Comparison of ENCODE assay signal across 1 cellular context in the genomic region with DNA sequence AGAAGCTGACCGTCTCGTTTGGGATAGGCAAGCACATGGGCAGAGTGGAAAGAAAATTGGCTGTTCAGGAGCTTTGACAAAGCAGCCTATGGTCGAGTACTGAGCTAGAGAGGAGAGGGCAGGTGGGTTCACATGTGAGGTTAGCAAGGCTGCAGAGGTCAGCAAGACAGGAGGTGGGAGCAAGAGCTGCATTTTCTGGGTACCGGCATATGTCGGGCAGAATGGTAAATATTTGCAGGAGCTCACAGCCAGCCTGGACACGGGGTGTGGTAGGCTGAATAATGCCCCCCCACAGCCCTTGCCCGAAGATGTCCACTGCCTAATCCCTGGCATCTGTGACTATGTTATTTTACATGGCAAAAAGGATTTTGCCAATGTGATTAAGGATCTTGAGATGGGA.
TF ChIP-seq lines count a peak whose summit lies in the region.

No MANE protein-coding gene starts in this region.

TF ChIP-seq in IMR-90, 13 proteins besides CTCF, POLR2A, EP300 and RAD21 (continued from another document):
- no peak for TF ChIP-seq USF2 (IDR thresholded peaks at IDR 0.05; ENCODE audit: low read depth, low read length)
- no peak for TF ChIP-seq BHLHE40 (IDR thresholded peaks at IDR 0.05; ENCODE audit: low read depth, low read length)
- no peak for TF ChIP-seq SMC3 (IDR thresholded peaks at IDR 0.05; ENCODE audit: low read depth, low read length)
